ENCODE assay signal across 13 cellular contexts in the genomic region with DNA sequence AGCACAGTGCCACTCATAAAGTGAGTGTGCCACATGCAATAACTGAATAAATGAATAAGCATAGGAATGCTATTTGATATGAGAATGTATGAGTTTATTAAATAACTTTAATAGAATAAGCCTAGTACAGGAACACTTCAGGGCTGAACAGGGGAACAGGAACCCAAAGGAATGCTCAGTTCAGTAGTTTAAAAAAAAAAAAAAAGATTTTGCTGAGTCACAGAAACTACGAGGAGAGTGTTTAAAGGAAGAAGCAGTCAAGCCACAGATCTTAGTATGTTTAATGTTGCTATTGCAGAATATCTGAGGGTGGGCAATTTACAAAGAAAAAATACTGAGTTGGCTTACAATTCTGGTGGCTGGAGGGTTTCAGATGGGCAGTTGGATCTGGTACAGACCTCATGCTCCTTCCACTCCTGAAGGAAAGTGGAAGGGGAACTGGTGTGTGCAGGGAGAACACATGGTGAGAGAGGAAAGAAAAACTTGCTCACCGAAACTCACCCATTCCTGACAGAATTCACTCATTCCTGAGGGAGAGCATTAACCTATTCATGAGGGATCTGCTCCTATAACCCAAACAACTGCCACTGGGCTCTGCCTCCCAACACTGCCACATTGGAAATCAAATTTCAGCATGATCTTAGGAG.
DNase-seq lines count a peak whose midpoint lies in the region; ATAC-seq and TF ChIP-seq lines count a peak whose summit lies in the region.
"Had no signal": no experiment of that assay in that cellular context is flagged by ENCODE, and none has a peak within 500 bp of the region (broad histone marks: within the 10 kb centered on the region; RNA-seq: fewer than 3 reads in every experiment).

No MANE protein-coding gene starts in this region.

- no peak overlapping the region for H3K23ac ChIP-seq in neuronal stem cell (ENCODE audit: low read depth, low read length, poor library complexity)

- H2BK5ac ChIP-seq in neuronal stem cell (ENCODE audit: low read length) = no peak overlapping the region

- no peak overlapping the region for H4K8ac ChIP-seq in neuronal stem cell (ENCODE audit: low read depth, low read length)

- no CpG with 5 or more reads among the region's 2 CpGs for WGBS in neuronal stem cell (ENCODE audit: extremely low coverage in 2 of 2, insufficient read length in 2 of 2, insufficient replicate concordance in 1 of 2), 2 donors

- no peaks in the 10 kb centered on the region for H3K79me1 ChIP-seq in neuronal stem cell (ENCODE audit: low read depth, low read length)

- no peak overlapping the region for H2AK5ac ChIP-seq in neuronal stem cell (ENCODE audit: low read depth, low read length)

- H3K27ac ChIP-seq in OCI-LY3 (ENCODE audit: low read length) = peak overlapping the region; percentile 14; the same call in 1 of the 2 replicates
- H3K27ac ChIP-seq in neuronal stem cell (replicated peaks; ENCODE audit: low read length) = no peak overlapping the region

- DNase-seq in H4 (ENCODE audit: low spot score) = peak; percentile 42
- DNase-seq in dedifferentiated amniotic fluid mesenchymal stem cell (ENCODE audit: extremely low spot score) = peak; percentile 65
- no peak for DNase-seq in neuronal stem cell (ENCODE audit: low spot score)
- no peak for DNase-seq in LoVo (ENCODE audit: low spot score)
- DNase-seq in mucosa of gallbladder (ENCODE audit: low spot score) = no peak
- no peak for DNase-seq in activated T-cell treated with anti-CD3 and anti-CD28 coated beads, Interleukin-2, amount 50 U/mL, for 4 hours
- DNase-seq: activated CD4-positive, alpha-beta T cell treated with anti-CD3 and anti-CD28 coated beads, Interleukin-2, amount 50 U/mL, for 1 hour; activated naive CD4-positive, alpha-beta T cell treated with anti-CD3 and anti-CD28 coated beads, Interleukin-2, amount 10 ng/mL, durations not matched to agents 7 days and 5 days; CD4-positive, alpha-beta T cell; SIG-M5; stimulated activated CD4-positive, alpha-beta T cell treated with anti-CD3 and anti-CD28 coated beads, Interleukin-12 subunit alpha, Interleukin-12 subunit beta, amount 100 ng/mL, for 4 hours had no signal

- H2BK15ac ChIP-seq in neuronal stem cell (ENCODE audit: low read length) = no peak overlapping the region

- H3K4me3 Mint-ChIP-seq in activated T-cell treated with anti-CD3 and anti-CD28 coated beads, Interleukin-2, amount 50 U/mL, for 4 hours = no peak overlapping the region
- H3K4me3 Mint-ChIP-seq: activated naive CD4-positive, alpha-beta T cell treated with anti-CD3 and anti-CD28 coated beads, Interleukin-2, amount 10 ng/mL, durations not matched to agents 7 days and 5 days; CD4-positive, alpha-beta T cell had no signal

- no peaks in the 10 kb centered on the region for H3K79me2 ChIP-seq in OCI-LY3 (ENCODE audit: low read length)

- H3K9ac ChIP-seq in OCI-LY3 (ENCODE audit: low read length) = no peak overlapping the region
- H3K9ac ChIP-seq in neuronal stem cell (ENCODE audit: low read depth, low read length, poor library complexity) = no peak overlapping the region

- peak overlapping the region; percentile 43 for H3K4me2 ChIP-seq in OCI-LY3 (ENCODE audit: low read length)
- H3K4me2 ChIP-seq in neuronal stem cell (ENCODE audit: insufficient read depth, low read length, poor library complexity, severe bottlenecking) = no peak overlapping the region

- no peak for TF ChIP-seq CTCF in OCI-LY3 (IDR thresholded peaks at IDR 0.05; ENCODE audit: low read depth, low read length)

- H3K4me1 ChIP-seq in OCI-LY3 (ENCODE audit: low read length) (peaks cover 25% of the 10 kb centered on the region), neuronal stem cell (ENCODE audit: control insufficient read depth in 2 of 2, insufficient read depth in 1 of 2, low read depth in 1 of 2, low read length in 2 of 2) (no peaks in the 10 kb centered on the region)

- H3K36me3 Mint-ChIP-seq in activated T-cell treated with anti-CD3 and anti-CD28 coated beads, Interleukin-2, amount 50 U/mL, for 4 hours (ENCODE audit: insufficient read depth) = no peaks in the 10 kb centered on the region
- H3K36me3 Mint-ChIP-seq: activated naive CD4-positive, alpha-beta T cell treated with anti-CD3 and anti-CD28 coated beads, Interleukin-2, amount 10 ng/mL, durations not matched to agents 7 days and 5 days had no signal

- H3K27me3 ChIP-seq in OCI-LY3 (ENCODE audit: low read depth, low read length) (no peaks in the 10 kb centered on the region), neuronal stem cell (ENCODE audit: control insufficient read depth in 3 of 3, insufficient read depth in 3 of 3, low read depth in 1 of 3, low read length in 3 of 3) (no peaks in the 10 kb centered on the region)

- H2AFZ ChIP-seq in OCI-LY3 (ENCODE audit: low read depth, low read length) (peak overlapping the region; percentile 74), neuronal stem cell (ENCODE audit: low read length) (peak overlapping the region; percentile 21)

- H3K4me3 ChIP-seq in OCI-LY3 (ENCODE audit: low read length) = no peak overlapping the region
- H3K4me3 ChIP-seq in neuronal stem cell (ENCODE audit: low read length in 2 of 2) = no peak overlapping the region

- no peak for ATAC-seq in activated T-cell treated with anti-CD3 and anti-CD28 coated beads, Interleukin-2, amount 50 U/mL, for 4 hours
- ATAC-seq in GM18517 (IDR thresholded peaks at IDR 0.05; ENCODE audit: unreplicated experiment) = no peak

- H3K14ac ChIP-seq in neuronal stem cell (ENCODE audit: low read length) = no peak overlapping the region

- no peaks in the 10 kb centered on the region for H3K36me3 ChIP-seq in OCI-LY3 (replicated peaks; ENCODE audit: low read depth, low read length)
- no peaks in the 10 kb centered on the region for H3K36me3 ChIP-seq in neuronal stem cell (replicated peaks in 1 of 2; ENCODE audit: control insufficient read depth in 2 of 2, insufficient read depth in 2 of 2, low read length in 2 of 2)

- H2BK120ac ChIP-seq in neuronal stem cell (ENCODE audit: low read depth, low read length) = no peak overlapping the region

- H3K9me3 Mint-ChIP-seq in activated T-cell treated with anti-CD3 and anti-CD28 coated beads, Interleukin-2, amount 50 U/mL, for 4 hours = peaks cover 6% of the 10 kb centered on the region

- no peak overlapping the region for H3K18ac ChIP-seq in neuronal stem cell (ENCODE audit: low read length)

- no peaks in the 10 kb centered on the region for H3K4me1 Mint-ChIP-seq in activated T-cell treated with anti-CD3 and anti-CD28 coated beads, Interleukin-2, amount 50 U/mL, for 4 hours (ENCODE audit: low read depth)
- H3K4me1 Mint-ChIP-seq: activated naive CD4-positive, alpha-beta T cell treated with anti-CD3 and anti-CD28 coated beads, Interleukin-2, amount 10 ng/mL, durations not matched to agents 7 days and 5 days had no signal

- H2BK12ac ChIP-seq in neuronal stem cell (ENCODE audit: low read length) = no peak overlapping the region

- H4K91ac ChIP-seq in neuronal stem cell (ENCODE audit: low read depth, low read length, poor library complexity) = no peak overlapping the region

- no peak overlapping the region for H3K4ac ChIP-seq in neuronal stem cell (ENCODE audit: low read length)

- H3K9me3 ChIP-seq in OCI-LY3 (ENCODE audit: insufficient read depth, low read length) (no peaks in the 10 kb centered on the region), neuronal stem cell (replicated peaks in 1 of 2; ENCODE audit: control insufficient read depth in 2 of 2, insufficient read depth in 1 of 2, low read depth in 1 of 2, low read length in 2 of 2) (no peaks in the 10 kb centered on the region)

- no peaks in the 10 kb centered on the region for H3K27me3 Mint-ChIP-seq in activated T-cell treated with anti-CD3 and anti-CD28 coated beads, Interleukin-2, amount 50 U/mL, for 4 hours (ENCODE audit: low read depth)
- H3K27me3 Mint-ChIP-seq: activated naive CD4-positive, alpha-beta T cell treated with anti-CD3 and anti-CD28 coated beads, Interleukin-2, amount 10 ng/mL, durations not matched to agents 7 days and 5 days; CD4-positive, alpha-beta T cell had no signal

- H4K20me1 ChIP-seq in OCI-LY3 (ENCODE audit: insufficient read depth, low read length) = no peaks in the 10 kb centered on the region

Comparison
In these comparisons a context has a peak if more than half of its experiments do, and no peak if none do; other contexts are left out.
1. DNase-seq: peak in H4 (single experiment) and dedifferentiated amniotic fluid mesenchymal stem cell (single experiment); none in neuronal stem cell (single experiment), LoVo (single experiment), mucosa of gallbladder (single experiment) and activated T-cell treated with anti-CD3 and anti-CD28 coated beads, Interleukin-2, amount 50 U/mL, for 4 hours (single experiment).